17 cellular contexts compared by ENCODE assay signal in the genomic region with DNA sequence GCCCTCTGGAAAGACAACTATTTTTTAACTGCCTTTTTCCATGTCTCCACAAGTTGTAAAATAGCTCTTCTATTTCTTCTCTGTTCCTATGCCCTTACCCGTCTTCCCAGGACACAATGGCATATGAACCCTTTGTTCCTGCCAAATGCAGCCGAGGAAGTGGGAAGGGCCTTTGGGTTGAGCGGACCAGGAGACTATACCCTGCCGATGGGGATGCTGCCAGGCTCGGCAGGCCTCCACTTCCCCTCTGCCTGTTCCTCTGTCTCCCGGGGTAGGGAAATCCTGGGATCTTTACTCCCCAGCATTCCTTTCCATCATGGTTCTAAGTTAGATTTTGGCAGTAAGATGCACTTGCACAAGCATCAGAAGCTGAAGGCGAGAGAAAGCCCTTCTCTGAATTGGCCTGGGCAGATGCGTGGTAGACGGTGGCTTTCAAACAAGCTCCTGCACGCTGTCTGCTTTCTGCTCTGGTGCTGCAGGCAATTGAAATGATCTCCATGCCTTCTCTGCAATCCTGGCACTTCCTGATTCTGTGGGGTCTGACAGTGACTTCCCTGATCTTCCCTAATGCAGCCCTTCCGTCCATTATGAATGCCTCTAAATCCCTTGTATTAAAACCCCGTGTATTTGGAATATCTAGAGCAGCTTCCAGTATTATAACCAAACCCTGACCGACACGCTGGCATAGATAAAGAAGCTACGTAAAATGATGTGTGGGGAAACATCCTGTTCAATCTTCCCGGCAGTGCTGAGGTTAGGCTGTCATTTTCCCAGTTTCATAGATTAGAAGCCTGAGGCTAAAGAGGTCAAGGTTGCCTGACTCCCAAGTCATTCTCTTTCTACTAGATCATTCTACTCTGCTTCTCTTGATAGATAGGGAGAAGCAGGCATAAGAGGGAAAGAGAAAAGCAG.
A peak's percentile ranks its signal among the peaks of the same experiment; 100 is the strongest.
DNase-seq lines count a peak whose midpoint lies in the region; ATAC-seq and TF ChIP-seq lines count a peak whose summit lies in the region.
"Had no signal": no experiment of that assay in that cellular context is flagged by ENCODE, and none has a peak within 500 bp of the region (broad histone marks: within the 10 kb centered on the region; RNA-seq: fewer than 3 reads in every experiment).

No MANE protein-coding gene starts in this region.

- peak overlapping the region; percentile 60; the same call in 1 of the 2 replicates for H3K9ac ChIP-seq in IMR-90 (ENCODE audit: low read depth, low read length)
- no peak overlapping the region for H3K9ac ChIP-seq in smooth muscle cell (ENCODE audit: low read depth)

- H2BK5ac ChIP-seq in IMR-90 (ENCODE audit: low read depth, low read length, poor library complexity, severe bottlenecking) = peak overlapping the region; percentile 100

- peaks cover 9 to 33% of the 10 kb centered on the region in 2 experiments for H3K79me1 ChIP-seq in IMR-90 (ENCODE audit: low read depth in 1 of 2, low read length in 2 of 2)

- no peak for TF ChIP-seq CTCF in IMR-90 (conservative IDR thresholded peaks at IDR 0.05; ENCODE audit: low read depth, low read length)
- no peak for TF ChIP-seq CTCF in breast epithelium (IDR thresholded peaks at IDR 0.05)
- no peak for TF ChIP-seq CTCF in left lung (IDR thresholded peaks at IDR 0.05)
- no peak for TF ChIP-seq CTCF in smooth muscle cell (IDR thresholded peaks at IDR 0.05; ENCODE audit: borderline replicate concordance, insufficient read depth, poor library complexity, severe bottlenecking)
- TF ChIP-seq CTCF in lower leg skin (IDR thresholded peaks at IDR 0.05) = no peak

- no peaks in the 10 kb centered on the region for H4K20me1 ChIP-seq in IMR-90 (ENCODE audit: insufficient read depth, low read length)
- no peaks in the 10 kb centered on the region for H4K20me1 ChIP-seq in smooth muscle cell (ENCODE audit: low read depth)

- no peaks in the 10 kb centered on the region for H3K79me2 ChIP-seq in smooth muscle cell (ENCODE audit: low read depth)

- H3K18ac ChIP-seq in IMR-90 (ENCODE audit: low read depth, low read length) = peak overlapping the region; percentile 95

- H4K8ac ChIP-seq in IMR-90 (ENCODE audit: low read depth in 2 of 2, low read length in 2 of 2) = peak overlapping the region; percentile 92 to 99

- CTCF ChIA-PET in IMR-90 (lab: Yijun Ruan, JAX) = interaction anchor here (0.7 kb wide), 1 partner anchor 13 kb away, joined by 3 read pairs; no protein-coding TSS in a partner anchor

- peak overlapping the region; percentile 100 for H3K4ac ChIP-seq in IMR-90 (ENCODE audit: low read depth, low read length)

- H2AFZ ChIP-seq in IMR-90 (replicated peaks; ENCODE audit: low read length, poor library complexity) = peak overlapping the region; percentile 24
- H2AFZ ChIP-seq in smooth muscle cell (ENCODE audit: low read depth) = peak overlapping the region; percentile 34

- no peak overlapping the region for H3K4me2 ChIP-seq in IMR-90 (ENCODE audit: low read depth, low read length)
- H3K4me2 ChIP-seq in smooth muscle cell = peak overlapping the region; percentile 38

- H2BK20ac ChIP-seq in IMR-90 (ENCODE audit: low read depth, low read length) = peak overlapping the region; percentile 100

- DNase-seq in IMR-90 = no peak
- peak in 1 of 2 donors; percentile 76 for DNase-seq in breast epithelium (ENCODE audit: low spot score in 2 of 2)
- peak in 1 of 2 donors; percentile 1 for DNase-seq in left lung
- DNase-seq in smooth muscle cell (lab: John Stamatoyannopoulos, UW; ENCODE audit: unreplicated experiment) = no peak
- DNase-seq in retina = no peak
- DNase-seq in lower leg skin (ENCODE audit: low spot score in 2 of 2) = no peak
- no peak for DNase-seq in caudate nucleus (lab: John Stamatoyannopoulos, UW)
- no peak for DNase-seq in COLO829 (ENCODE audit: low spot score)
- DNase-seq: activated naive CD4-positive, alpha-beta T cell treated with anti-CD3 and anti-CD28 coated beads, Interleukin-2, amount 50 U/mL, for 16 hours; CD4-positive, alpha-beta memory T cell; dorsolateral prefrontal cortex; hippocampal formation; KG1; NCI-H345; stimulated activated CD4-positive, alpha-beta T cell treated with anti-CD3 and anti-CD28 coated beads, Interleukin-15, amount 100 ng/mL, for 24 hours; stimulated activated CD8-positive, alpha-beta memory T cell treated with anti-CD3 and anti-CD28 coated beads, Interleukin-4, amount 100 ng/mL, for 48 hours; T1000 had no signal

- no peaks in the 10 kb centered on the region for H3K36me3 ChIP-seq in IMR-90 (ENCODE audit: control insufficient read depth, insufficient read depth, low read length)
- H3K36me3 ChIP-seq in breast epithelium = no peaks in the 10 kb centered on the region
- no peaks in the 10 kb centered on the region for H3K36me3 ChIP-seq in left lung
- no peaks in the 10 kb centered on the region for H3K36me3 ChIP-seq in smooth muscle cell (ENCODE audit: low read depth)

- in situ Hi-C loops in IMR-90 (cut with MboI; ENCODE audit: low sequenced_read_pairs) = no loop called here

- intact Hi-C loops in IMR-90 (cut with micrococcal nuclease) = loop anchor here (2.0 kb wide), 1 partner anchor 15 kb away; no protein-coding TSS in a partner anchor
- intact Hi-C loops in breast epithelium (cut with DNase I; ENCODE audit: low total_unique reads) = no loop called here
- intact Hi-C loops in left lung (cut with DNase I) = no loop called here
- intact Hi-C loops in lower leg skin (cut with DNase I; ENCODE audit: low total_unique reads) = no loop called here

- H3F3A ChIP-seq in smooth muscle cell (ENCODE audit: low read depth) = peaks cover 6% of the 10 kb centered on the region

- H2BK120ac ChIP-seq in IMR-90 (ENCODE audit: low read depth, low read length) = peak overlapping the region; percentile 100

- dilution Hi-C loops in IMR-90 (cut with HindIII; ENCODE audit: low sequenced_read_pairs, unreplicated experiment) = no loop called here

- H3K27me3 ChIP-seq in IMR-90 (ENCODE audit: control insufficient read depth, insufficient read depth, low read length) (no peaks in the 10 kb centered on the region), breast epithelium (no peaks in the 10 kb centered on the region), left lung (no peaks in the 10 kb centered on the region), smooth muscle cell (ENCODE audit: low read depth) (no peaks in the 10 kb centered on the region)
- H3K27me3 ChIP-seq: dorsolateral prefrontal cortex had no signal

- H3K27ac ChIP-seq in IMR-90 (ENCODE audit: insufficient read depth, low read length) = peak overlapping the region; percentile 95; the same call in 1 of the 2 replicates
- H3K27ac ChIP-seq in breast epithelium = peak overlapping the region; percentile 96 to 99
- peak overlapping the region; percentile 69 to 90 for H3K27ac ChIP-seq in left lung
- peak overlapping the region; percentile 89 for H3K27ac ChIP-seq in smooth muscle cell (ENCODE audit: low read depth)
- no peak overlapping the region for H3K27ac ChIP-seq in caudate nucleus (ENCODE audit: low read depth, low read length)

- H3K23ac ChIP-seq in IMR-90 (ENCODE audit: low read depth, low read length) = peak overlapping the region; percentile 88

- H3K9me1 ChIP-seq in IMR-90 (ENCODE audit: insufficient read depth, low read length) = peaks cover 20% of the 10 kb centered on the region

- TF ChIP-seq POLR2A in IMR-90 (IDR thresholded peaks at IDR 0.05; ENCODE audit: low read depth, low read length) (no peak), breast epithelium (IDR thresholded peaks at IDR 0.05) (no peak), lower leg skin (IDR thresholded peaks at IDR 0.05) (no peak)

- no peak overlapping the region for H3K4me3 ChIP-seq in IMR-90 (ENCODE audit: insufficient read depth, low read depth, low read length)
- H3K4me3 ChIP-seq in breast epithelium = no peak overlapping the region
- H3K4me3 ChIP-seq in left lung = no peak overlapping the region
- H3K4me3 ChIP-seq in smooth muscle cell = no peak overlapping the region
- H3K4me3 ChIP-seq in lower leg skin (ENCODE audit: low read depth, poor library complexity, severe bottlenecking) = no peak overlapping the region
- H3K4me3 ChIP-seq: dorsolateral prefrontal cortex had no signal

- 96% methylated on average over 6 of the region's 16 CpGs; no CpG with 5 or more reads in 1 of the 2 experiments for WGBS in IMR-90 (ENCODE audit: extremely low coverage in 2 of 2, insufficient read length in 1 of 2), 2 experiments
- WGBS in smooth muscle cell (ENCODE audit: low lambda C conversion rate) = 56% methylated on average over 16 of the region's 16 CpGs
- 32 to 39% methylated on average over 16 of the region's 16 CpGs for WGBS in lower leg skin, 2 donors

- peak overlapping the region; percentile 46 for H2AK9ac ChIP-seq in IMR-90 (replicated peaks; ENCODE audit: low read depth, low read length, poor library complexity)

- H3K4me1 ChIP-seq in IMR-90 (ENCODE audit: control insufficient read depth, insufficient read depth, low read length) (peaks cover 45% of the 10 kb centered on the region), breast epithelium (peaks cover 23 to 46% of the 10 kb centered on the region in 2 donors), left lung (peaks cover 42 to 74% of the 10 kb centered on the region in 2 donors), smooth muscle cell (ENCODE audit: low read depth) (peaks cover 33% of the 10 kb centered on the region)

- H4K91ac ChIP-seq in IMR-90 (ENCODE audit: insufficient read depth, low read depth, low read length) = peak overlapping the region; percentile 100

- H3K56ac ChIP-seq in IMR-90 (ENCODE audit: extremely low read depth, insufficient read depth, low read length) = no peak overlapping the region

- no TSS peak for BruUV-seq in IMR-90 (replicated peaks; lab: Mats Ljungman, UMichigan)

- peak overlapping the region; percentile 99 for H2BK15ac ChIP-seq in IMR-90 (ENCODE audit: low read depth, low read length)

- peak overlapping the region; percentile 99 for H2AK5ac ChIP-seq in IMR-90 (ENCODE audit: low read depth, low read length)

- H3K14ac ChIP-seq in IMR-90 (replicated peaks; ENCODE audit: low read depth, low read length) = peak overlapping the region; percentile 87

- no peak for ATAC-seq in IMR-90 (ENCODE audit: low read depth)
- ATAC-seq in left lung = no peak

- TF ChIP-seq RAD21 in IMR-90 (IDR thresholded peaks at IDR 0.05; ENCODE audit: low read length) = no peak

- H3K9me3 ChIP-seq in IMR-90 (ENCODE audit: control insufficient read depth, insufficient read depth, low read length) (no peaks in the 10 kb centered on the region), breast epithelium (no peaks in the 10 kb centered on the region), left lung (no peaks in the 10 kb centered on the region), smooth muscle cell (replicated peaks; ENCODE audit: low read depth) (no peaks in the 10 kb centered on the region)

- POLR2A ChIA-PET in IMR-90 (lab: Charles Lee; ENCODE audit: unreplicated experiment) = no interaction called here

- H4K5ac ChIP-seq in IMR-90 (ENCODE audit: low read depth, low read length) = peak overlapping the region; percentile 95
